In genomic region chr14:35213869-35214387, GRCh38 we compare ENCODE assay signal across 14 cellular contexts.
A peak's percentile ranks its signal among the peaks of the same experiment; 100 is the strongest.
DNase-seq lines count a peak whose midpoint lies in the region; ATAC-seq, FAIRE-seq and TF ChIP-seq lines count a peak whose summit lies in the region.
"Had no signal": no experiment of that assay in that cellular context is flagged by ENCODE, and none has a peak within 500 bp of the region (broad histone marks: within the 10 kb centered on the region; RNA-seq: fewer than 3 reads in every experiment).

No MANE protein-coding gene starts in this region.

- no peak for TF ChIP-seq CTCF in fibroblast of lung (conservative IDR thresholded peaks at IDR 0.05 in 1 of 2, IDR thresholded peaks at IDR 0.05 in 1 of 2; ENCODE audit: low read depth in 1 of 2, low read length in 2 of 2)
- TF ChIP-seq CTCF in suprapubic skin (IDR thresholded peaks at IDR 0.05): no peak

- no peak overlapping the region for H3K9ac ChIP-seq in fibroblast of lung (ENCODE audit: insufficient read depth, low read length)

- H3K9me3 ChIP-seq in fibroblast of lung (ENCODE audit: control insufficient read depth, insufficient read depth, low read depth, low read length) (no peaks in the 10 kb centered on the region), suprapubic skin (no peaks in the 10 kb centered on the region)
- H3K9me3 ChIP-seq: psoas muscle had no signal

- no peak for FAIRE-seq in RCC 7860 (lab: Jason Lieb, UNC)

- ATAC-seq in activated CD4-positive, alpha-beta T cell treated with anti-CD3 and anti-CD28 coated beads for 36 hours: no peak
- no peak for ATAC-seq in HG03159 (IDR thresholded peaks at IDR 0.05; ENCODE audit: unreplicated experiment)
- ATAC-seq in GM21526 (IDR thresholded peaks at IDR 0.05; ENCODE audit: low FRiP score, unreplicated experiment): no peak
- ATAC-seq: left colon, psoas muscle had no signal

- no peak overlapping the region for H2AFZ ChIP-seq in fibroblast of lung (ENCODE audit: low read length)

- H3K79me2 ChIP-seq in fibroblast of lung (ENCODE audit: control insufficient read depth, insufficient read depth, low read length): no peaks in the 10 kb centered on the region

- POLR2A ChIA-PET in activated CD4-positive, alpha-beta T cell treated with anti-CD3 and anti-CD28 coated beads, Interleukin-2, amount 10 ng/mL, durations not matched to agents 7 days and 5 days (lab: Charles Lee): no interaction called here
- POLR2A ChIA-PET in activated CD4-positive, alpha-beta T cell treated with anti-CD3 and anti-CD28 coated beads for 36 hours (lab: Charles Lee): no interaction called here

- no peak for TF ChIP-seq EP300 in suprapubic skin (IDR thresholded peaks at IDR 0.05)

- no peak for TF ChIP-seq POLR2A in suprapubic skin (IDR thresholded peaks at IDR 0.05)

- no peak overlapping the region for H3K27ac ChIP-seq in fibroblast of lung (ENCODE audit: insufficient read depth, low read length)
- H3K27ac ChIP-seq in suprapubic skin: peak overlapping the region; percentile 35
- H3K27ac ChIP-seq: psoas muscle, WERI-Rb-1 had no signal

- H3K27me3 ChIP-seq in fibroblast of lung (ENCODE audit: control insufficient read depth, insufficient read depth, low read length) (no peaks in the 10 kb centered on the region), suprapubic skin (no peaks in the 10 kb centered on the region)

- peaks cover 23% of the 10 kb centered on the region for H3K4me1 Mint-ChIP-seq in activated CD4-positive, alpha-beta T cell treated with anti-CD3 and anti-CD28 coated beads, Interleukin-2, amount 10 ng/mL, durations not matched to agents 7 days and 5 days
- H3K4me1 Mint-ChIP-seq in activated CD4-positive, alpha-beta T cell treated with anti-CD3 and anti-CD28 coated beads for 36 hours: peaks cover 12% of the 10 kb centered on the region

- H3K27ac Mint-ChIP-seq in activated CD4-positive, alpha-beta T cell treated with anti-CD3 and anti-CD28 coated beads, Interleukin-2, amount 10 ng/mL, durations not matched to agents 7 days and 5 days: peak overlapping the region; percentile 42
- no peak overlapping the region for H3K27ac Mint-ChIP-seq in activated CD4-positive, alpha-beta T cell treated with anti-CD3 and anti-CD28 coated beads for 36 hours

- peaks cover 7% of the 10 kb centered on the region for H3K36me3 Mint-ChIP-seq in activated CD4-positive, alpha-beta T cell treated with anti-CD3 and anti-CD28 coated beads, Interleukin-2, amount 10 ng/mL, durations not matched to agents 7 days and 5 days (ENCODE audit: low read depth)
- peaks cover 4% of the 10 kb centered on the region for H3K36me3 Mint-ChIP-seq in activated CD4-positive, alpha-beta T cell treated with anti-CD3 and anti-CD28 coated beads for 36 hours (ENCODE audit: low read depth)

- H3K4me1 ChIP-seq in fibroblast of lung (ENCODE audit: control insufficient read depth, extremely low read depth, insufficient read depth, low read length): peaks cover 4% of the 10 kb centered on the region
- peaks cover 17% of the 10 kb centered on the region for H3K4me1 ChIP-seq in suprapubic skin
- H3K4me1 ChIP-seq: psoas muscle had no signal

- H3K27me3 Mint-ChIP-seq in activated CD4-positive, alpha-beta T cell treated with anti-CD3 and anti-CD28 coated beads, Interleukin-2, amount 10 ng/mL, durations not matched to agents 7 days and 5 days: no peaks in the 10 kb centered on the region
- H3K27me3 Mint-ChIP-seq in activated CD4-positive, alpha-beta T cell treated with anti-CD3 and anti-CD28 coated beads for 36 hours: no peaks in the 10 kb centered on the region

- no peak overlapping the region for H3K4me2 ChIP-seq in fibroblast of lung (ENCODE audit: extremely low read depth, insufficient read depth, low read length)

- intact Hi-C loops in activated CD4-positive, alpha-beta T cell treated with anti-CD3 and anti-CD28 coated beads for 36 hours (cut with DNase I, micrococcal nuclease): no loop called here

- no peak for DNase-seq in activated CD4-positive, alpha-beta T cell treated with anti-CD3 and anti-CD28 coated beads, Interleukin-2, amount 10 ng/mL, durations not matched to agents 7 days and 5 days
- DNase-seq in activated CD4-positive, alpha-beta T cell treated with anti-CD3 and anti-CD28 coated beads for 36 hours: no peak
- DNase-seq in RCC 7860 (ENCODE audit: low spot score): peak; percentile 26
- DNase-seq in fibroblast of lung (ENCODE audit: low read depth in 2 of 2): peak; percentile 58 to 63
- no peak for DNase-seq in suprapubic skin (ENCODE audit: low spot score in 2 of 2)
- no peak for DNase-seq in NCI-H446 (lab: John Stamatoyannopoulos, UW)
- DNase-seq: activated gamma-delta T cell treated with Interleukin-2 at 50 U/mL for 16 hours, AML-193, Karpas-422, left colon, psoas muscle, WERI-Rb-1 had no signal

- H3K36me3 ChIP-seq in fibroblast of lung (ENCODE audit: control insufficient read depth, insufficient read depth, low read length): no peaks in the 10 kb centered on the region
- no peaks in the 10 kb centered on the region for H3K36me3 ChIP-seq in suprapubic skin
- H3K36me3 ChIP-seq: WERI-Rb-1 had no signal

- no peaks in the 10 kb centered on the region for H3K9me3 Mint-ChIP-seq in activated CD4-positive, alpha-beta T cell treated with anti-CD3 and anti-CD28 coated beads, Interleukin-2, amount 10 ng/mL, durations not matched to agents 7 days and 5 days
- H3K9me3 Mint-ChIP-seq in activated CD4-positive, alpha-beta T cell treated with anti-CD3 and anti-CD28 coated beads for 36 hours (ENCODE audit: low read depth): no peaks in the 10 kb centered on the region

- H3K4me3 Mint-ChIP-seq in activated CD4-positive, alpha-beta T cell treated with anti-CD3 and anti-CD28 coated beads, Interleukin-2, amount 10 ng/mL, durations not matched to agents 7 days and 5 days: no peak overlapping the region
- no peak overlapping the region for H3K4me3 Mint-ChIP-seq in activated CD4-positive, alpha-beta T cell treated with anti-CD3 and anti-CD28 coated beads for 36 hours

- H3K4me3 ChIP-seq in fibroblast of lung (replicated peaks in 1 of 4; ENCODE audit: control extremely low read depth in 1 of 4, insufficient read depth in 1 of 4, low read depth in 3 of 4, low read length in 4 of 4) (no peak overlapping the region), suprapubic skin (no peak overlapping the region)
- H3K4me3 ChIP-seq: psoas muscle had no signal

- CTCF ChIA-PET in activated CD4-positive, alpha-beta T cell treated with anti-CD3 and anti-CD28 coated beads, Interleukin-2, amount 10 ng/mL, durations not matched to agents 7 days and 5 days (lab: Charles Lee): interaction anchor here (0.7 to 1.8 kb wide), 3 partner anchors 10 to 156 kb away, joined by 3 to 4 read pairs (median 3); no protein-coding TSS in a partner anchor
- CTCF ChIA-PET in activated CD4-positive, alpha-beta T cell treated with anti-CD3 and anti-CD28 coated beads for 36 hours (lab: Charles Lee): interaction anchor here (1.2 to 2.4 kb wide), 4 partner anchors 73 to 202 kb away, joined by 4 to 21 read pairs (median 8); partner anchors contain the start of gene NFKBIA

- no peaks in the 10 kb centered on the region for H4K20me1 ChIP-seq in fibroblast of lung (ENCODE audit: control insufficient read depth, extremely low read depth, insufficient read depth, low read length)

Comparison
In these comparisons a context has a peak if more than half of its experiments do, and no peak if none do; other contexts are left out.
1. DNase-seq: peak in RCC 7860 (single experiment) and fibroblast of lung (2 of 2); none in activated CD4-positive, alpha-beta T cell treated with anti-CD3 and anti-CD28 coated beads, Interleukin-2, amount 10 ng/mL, durations not matched to agents 7 days and 5 days (single experiment), activated CD4-positive, alpha-beta T cell treated with anti-CD3 and anti-CD28 coated beads for 36 hours (single experiment), suprapubic skin (0 of 2) and NCI-H446 (0 of 2).